Comparison of ENCODE assay signal across 16 cellular contexts in genomic region chr17:35172321-35172720, GRCh38. TPM values are rescaled to one million over a fixed set of nuclear protein-coding genes. Genes with fewer than 3 reads are reported as not detected.
"Had no signal": no experiment of that assay in that cellular context is flagged by ENCODE, and none has a peak within 500 bp of the region (broad histone marks: within the 10 kb centered on the region; RNA-seq: fewer than 3 reads in every experiment).

No MANE protein-coding gene starts in this region.

RNA-seq across cellular contexts. Expression of gene SLC35G3, which starts 21.9 kb away (rescaled TPM):
- total RNA-seq: chondrocyte; endodermal cell; esophagus muscularis mucosa; glomerular endothelial cell; heart right ventricle; kidney epithelial cell; lower leg skin; natural killer cell treated with Interleukin-12 subunit alpha and Interleukin-12 subunit beta and Interleukin-15 and Interleukin-18, amount 100 ng/mL, for 72 hours; omental fat pad; right cardiac atrium; SJCRH30; spleen; T-helper 2 cell treated with Interferon-gamma antibody and Interleukin-4, amounts not matched to agents 100 ng/mL and 5 ng/mL, for 36 hours; transverse colon; uterus; WTC11 had no signal

RNA-seq across cellular contexts. Expression of gene UNC45B, which starts 24.7 kb away (rescaled TPM):
- total RNA-seq: chondrocyte, endodermal cell, kidney epithelial cell had no signal

RNA-seq across cellular contexts. Expression of gene FNDC8, which starts 50.9 kb away (rescaled TPM):
- total RNA-seq: chondrocyte; endodermal cell; esophagus muscularis mucosa; glomerular endothelial cell; heart right ventricle; kidney epithelial cell; lower leg skin; natural killer cell treated with Interleukin-12 subunit alpha and Interleukin-12 subunit beta and Interleukin-15 and Interleukin-18, amount 100 ng/mL, for 72 hours; omental fat pad; right cardiac atrium; SJCRH30; spleen; T-helper 2 cell treated with Interferon-gamma antibody and Interleukin-4, amounts not matched to agents 100 ng/mL and 5 ng/mL, for 36 hours; transverse colon; uterus; WTC11 had no signal
